In genomic region chr4:153488006-153488718, GRCh38 we compare ENCODE assay signal across 1 cellular context.
TF ChIP-seq lines count a peak whose summit lies in the region.

No MANE protein-coding gene starts in this region.

TF ChIP-seq in GM12878, 131 proteins besides CTCF, POLR2A, EP300 and RAD21 (continued from another document and continues in another):
- TF ChIP-seq BCLAF1 (IDR thresholded peaks at IDR 0.05) (no peak), RCOR1 (conservative IDR thresholded peaks at IDR 0.05; ENCODE audit: low read depth, low read length) (0 out of 2 replicates have a peak, but pooled peaks have one; percentile 53), HDGF (IDR thresholded peaks at IDR 0.05) (peak; percentile 99), RAD51 (IDR thresholded peaks at IDR 0.05) (no peak), GATAD2B (conservative IDR thresholded peaks at IDR 0.05; ENCODE audit: low read depth) (peak; percentile 99), ZBED1 (IDR thresholded peaks at IDR 0.05; ENCODE audit: borderline replicate concordance) (peak; percentile 86; the same call in 1 of the 2 replicates), NR2C2 (IDR thresholded peaks at IDR 0.05; ENCODE audit: borderline replicate concordance, control insufficient read depth, insufficient read length, low read depth) (no peak), BMI1 (IDR thresholded peaks at IDR 0.05; ENCODE audit: borderline replicate concordance) (no peak; the same call in 1 of the 2 replicates), ZNF217 (IDR thresholded peaks at IDR 0.05) (no peak), ZNF384 (IDR thresholded peaks at IDR 0.05; ENCODE audit: borderline replicate concordance, low read depth, low read length) (no peak), SMAD5 (IDR thresholded peaks at IDR 0.05; ENCODE audit: low read depth) (peak; percentile 20; the same call in 1 of the 2 replicates), SMC3 (IDR thresholded peaks at IDR 0.05; ENCODE audit: borderline replicate concordance, low read length) (peak; percentile 13; the same call in 1 of the 2 replicates), ZSCAN29 (IDR thresholded peaks at IDR 0.05) (no peak), PAX8 (IDR thresholded peaks at IDR 0.05) (no peak), CEBPB (IDR thresholded peaks at IDR 0.05; ENCODE audit: borderline replicate concordance in 1 of 2, low read depth in 2 of 2, low read length in 2 of 2) (no peak), PAX5 (IDR thresholded peaks at IDR 0.05; ENCODE audit: borderline replicate concordance, low read depth, low read length) (peak; percentile 58; the same call in 1 of the 2 replicates), MEF2B (IDR thresholded peaks at IDR 0.05; ENCODE audit: partially characterized antibody, poor library complexity, severe bottlenecking) (peak; percentile 93), SMARCA5 (IDR thresholded peaks at IDR 0.05) (no peak; the same call in 1 of the 2 replicates), RBBP5 (conservative IDR thresholded peaks at IDR 0.05) (no peak), NR2C1 (IDR thresholded peaks at IDR 0.05) (no peak), CREM (IDR thresholded peaks at IDR 0.05; ENCODE audit: low read depth) (peak; percentile 78), SUZ12 (IDR thresholded peaks at IDR 0.05; ENCODE audit: unreplicated experiment) (no peak), MYC (IDR thresholded peaks at IDR 0.05; ENCODE audit: insufficient read depth, insufficient read length, insufficient replicate concordance, low read length, severe bottlenecking) (peak; percentile 48), CUX1 (IDR thresholded peaks at IDR 0.05; ENCODE audit: insufficient replicate concordance, low read depth, low read length) (peak; percentile 89), BCL3 (IDR thresholded peaks at IDR 0.05; ENCODE audit: borderline replicate concordance, insufficient read depth, low read depth, low read length, poor library complexity, severe bottlenecking) (peak; percentile 96), ZNF274 (IDR thresholded peaks at IDR 0.05; ENCODE audit: insufficient read depth, insufficient read length) (no peak), YY1 (IDR thresholded peaks at IDR 0.05; ENCODE audit: low read depth, low read length) (peak; percentile 36; the same call in 1 of the 2 replicates), SIX5 (IDR thresholded peaks at IDR 0.05; ENCODE audit: low read depth, low read length, severe bottlenecking) (no peak), ATF2 (IDR thresholded peaks at IDR 0.05; ENCODE audit: low read length) (no peak), CBFB (IDR thresholded peaks at IDR 0.05; ENCODE audit: low read depth) (peak; percentile 80), IKZF2 (IDR thresholded peaks at IDR 0.05) (peak; percentile 87 to 94; a peak in 3 of 4 replicates), TCF12 (IDR thresholded peaks at IDR 0.05; ENCODE audit: low read depth, low read length) (peak; percentile 88)
- TF ChIP-seq, protein P1, sequence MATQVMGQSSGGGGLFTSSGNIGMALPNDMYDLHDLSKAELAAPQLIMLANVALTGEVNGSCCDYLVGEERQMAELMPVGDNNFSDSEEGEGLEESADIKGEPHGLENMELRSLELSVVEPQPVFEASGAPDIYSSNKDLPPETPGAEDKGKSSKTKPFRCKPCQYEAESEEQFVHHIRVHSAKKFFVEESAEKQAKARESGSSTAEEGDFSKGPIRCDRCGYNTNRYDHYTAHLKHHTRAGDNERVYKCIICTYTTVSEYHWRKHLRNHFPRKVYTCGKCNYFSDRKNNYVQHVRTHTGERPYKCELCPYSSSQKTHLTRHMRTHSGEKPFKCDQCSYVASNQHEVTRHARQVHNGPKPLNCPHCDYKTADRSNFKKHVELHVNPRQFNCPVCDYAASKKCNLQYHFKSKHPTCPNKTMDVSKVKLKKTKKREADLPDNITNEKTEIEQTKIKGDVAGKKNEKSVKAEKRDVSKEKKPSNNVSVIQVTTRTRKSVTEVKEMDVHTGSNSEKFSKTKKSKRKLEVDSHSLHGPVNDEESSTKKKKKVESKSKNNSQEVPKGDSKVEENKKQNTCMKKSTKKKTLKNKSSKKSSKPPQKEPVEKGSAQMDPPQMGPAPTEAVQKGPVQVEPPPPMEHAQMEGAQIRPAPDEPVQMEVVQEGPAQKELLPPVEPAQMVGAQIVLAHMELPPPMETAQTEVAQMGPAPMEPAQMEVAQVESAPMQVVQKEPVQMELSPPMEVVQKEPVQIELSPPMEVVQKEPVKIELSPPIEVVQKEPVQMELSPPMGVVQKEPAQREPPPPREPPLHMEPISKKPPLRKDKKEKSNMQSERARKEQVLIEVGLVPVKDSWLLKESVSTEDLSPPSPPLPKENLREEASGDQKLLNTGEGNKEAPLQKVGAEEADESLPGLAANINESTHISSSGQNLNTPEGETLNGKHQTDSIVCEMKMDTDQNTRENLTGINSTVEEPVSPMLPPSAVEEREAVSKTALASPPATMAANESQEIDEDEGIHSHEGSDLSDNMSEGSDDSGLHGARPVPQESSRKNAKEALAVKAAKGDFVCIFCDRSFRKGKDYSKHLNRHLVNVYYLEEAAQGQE (IDR thresholded peaks at IDR 0.05; ENCODE audit: low read depth, low read length): 0 out of 2 replicates have a peak, but pooled peaks have one; percentile 8
- TF ChIP-seq, protein P2, sequence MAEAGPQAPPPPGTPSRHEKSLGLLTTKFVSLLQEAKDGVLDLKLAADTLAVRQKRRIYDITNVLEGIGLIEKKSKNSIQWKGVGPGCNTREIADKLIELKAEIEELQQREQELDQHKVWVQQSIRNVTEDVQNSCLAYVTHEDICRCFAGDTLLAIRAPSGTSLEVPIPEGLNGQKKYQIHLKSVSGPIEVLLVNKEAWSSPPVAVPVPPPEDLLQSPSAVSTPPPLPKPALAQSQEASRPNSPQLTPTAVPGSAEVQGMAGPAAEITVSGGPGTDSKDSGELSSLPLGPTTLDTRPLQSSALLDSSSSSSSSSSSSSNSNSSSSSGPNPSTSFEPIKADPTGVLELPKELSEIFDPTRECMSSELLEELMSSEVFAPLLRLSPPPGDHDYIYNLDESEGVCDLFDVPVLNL (IDR thresholded peaks at IDR 0.05; ENCODE audit: low read depth, low read length): no peak
- TF ChIP-seq, protein P3, sequence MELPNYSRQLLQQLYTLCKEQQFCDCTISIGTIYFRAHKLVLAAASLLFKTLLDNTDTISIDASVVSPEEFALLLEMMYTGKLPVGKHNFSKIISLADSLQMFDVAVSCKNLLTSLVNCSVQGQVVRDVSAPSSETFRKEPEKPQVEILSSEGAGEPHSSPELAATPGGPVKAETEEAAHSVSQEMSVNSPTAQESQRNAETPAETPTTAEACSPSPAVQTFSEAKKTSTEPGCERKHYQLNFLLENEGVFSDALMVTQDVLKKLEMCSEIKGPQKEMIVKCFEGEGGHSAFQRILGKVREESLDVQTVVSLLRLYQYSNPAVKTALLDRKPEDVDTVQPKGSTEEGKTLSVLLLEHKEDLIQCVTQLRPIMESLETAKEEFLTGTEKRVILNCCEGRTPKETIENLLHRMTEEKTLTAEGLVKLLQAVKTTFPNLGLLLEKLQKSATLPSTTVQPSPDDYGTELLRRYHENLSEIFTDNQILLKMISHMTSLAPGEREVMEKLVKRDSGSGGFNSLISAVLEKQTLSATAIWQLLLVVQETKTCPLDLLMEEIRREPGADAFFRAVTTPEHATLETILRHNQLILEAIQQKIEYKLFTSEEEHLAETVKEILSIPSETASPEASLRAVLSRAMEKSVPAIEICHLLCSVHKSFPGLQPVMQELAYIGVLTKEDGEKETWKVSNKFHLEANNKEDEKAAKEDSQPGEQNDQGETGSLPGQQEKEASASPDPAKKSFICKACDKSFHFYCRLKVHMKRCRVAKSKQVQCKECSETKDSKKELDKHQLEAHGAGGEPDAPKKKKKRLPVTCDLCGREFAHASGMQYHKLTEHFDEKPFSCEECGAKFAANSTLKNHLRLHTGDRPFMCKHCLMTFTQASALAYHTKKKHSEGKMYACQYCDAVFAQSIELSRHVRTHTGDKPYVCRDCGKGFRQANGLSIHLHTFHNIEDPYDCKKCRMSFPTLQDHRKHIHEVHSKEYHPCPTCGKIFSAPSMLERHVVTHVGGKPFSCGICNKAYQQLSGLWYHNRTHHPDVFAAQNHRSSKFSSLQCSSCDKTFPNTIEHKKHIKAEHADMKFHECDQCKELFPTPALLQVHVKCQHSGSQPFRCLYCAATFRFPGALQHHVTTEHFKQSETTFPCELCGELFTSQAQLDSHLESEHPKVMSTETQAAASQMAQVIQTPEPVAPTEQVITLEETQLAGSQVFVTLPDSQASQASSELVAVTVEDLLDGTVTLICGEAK (IDR thresholded peaks at IDR 0.05; ENCODE audit: borderline replicate concordance): no peak
